13 cellular contexts compared by ENCODE assay signal in genomic region chr22:35037089-35037488, GRCh38. TPM values are rescaled to one million over a fixed set of nuclear protein-coding genes. Genes with fewer than 3 reads are reported as not detected.
DNase-seq lines count a peak whose midpoint lies in the region; ATAC-seq, FAIRE-seq and TF ChIP-seq lines count a peak whose summit lies in the region.
"Had no signal": no experiment of that assay in that cellular context is flagged by ENCODE, and none has a peak within 500 bp of the region (broad histone marks: within the 10 kb centered on the region; RNA-seq: fewer than 3 reads in every experiment).

No MANE protein-coding gene starts in this region.

- H3K9me3 ChIP-seq in OCI-LY7 (ENCODE audit: low read length): no peaks in the 10 kb centered on the region

- ATAC-seq in HG03460 (IDR thresholded peaks at IDR 0.05; ENCODE audit: unreplicated experiment) (no peak), HG02840 (IDR thresholded peaks at IDR 0.05; ENCODE audit: low FRiP score, unreplicated experiment) (no peak), GM18511 (IDR thresholded peaks at IDR 0.05; ENCODE audit: unreplicated experiment) (no peak)
- ATAC-seq: activated CD4-positive, alpha-beta T cell treated with anti-CD3 and anti-CD28 coated beads for 36 hours; naive thymus-derived CD4-positive, alpha-beta T cell had no signal

- no peak overlapping the region for H2AFZ ChIP-seq in OCI-LY7 (ENCODE audit: low read length)

- H4K20me1 ChIP-seq in OCI-LY7 (ENCODE audit: insufficient read depth, low read length): no peaks in the 10 kb centered on the region

- FAIRE-seq in GM12892 (lab: Jason Lieb, UNC): peak; percentile 82

- DNase-seq in AG10803 (ENCODE audit: low read depth) (peak; percentile 14), GM12892 (ENCODE audit: insufficient read length) (no peak), OCI-LY7 (ENCODE audit: low spot score) (peak; percentile 7), iPS-NIHi11 (ENCODE audit: low spot score) (peak; percentile 54), midbrain (lab: John Stamatoyannopoulos, UW) (no peak)
- DNase-seq: activated CD4-positive, alpha-beta T cell treated with anti-CD3 and anti-CD28 coated beads for 36 hours; CD4-positive, alpha-beta T cell; naive thymus-derived CD4-positive, alpha-beta T cell; stimulated activated CD4-positive, alpha-beta T cell treated with anti-CD3 and anti-CD28 coated beads, Interleukin-4, amount 100 ng/mL, for 1 hour; substantia nigra had no signal

- no peaks in the 10 kb centered on the region for H3K36me3 ChIP-seq in OCI-LY7 (ENCODE audit: insufficient read depth, low read length)

- H3K79me2 ChIP-seq in OCI-LY7 (ENCODE audit: insufficient read depth, low read depth, low read length): no peaks in the 10 kb centered on the region

- H3K4me3 ChIP-seq in AG10803 (ENCODE audit: low read length) (no peak overlapping the region), OCI-LY7 (ENCODE audit: low read depth, low read length, poor library complexity, severe bottlenecking) (no peak overlapping the region)

- H3K27ac ChIP-seq in OCI-LY7 (ENCODE audit: low read depth, low read length, poor library complexity, severe bottlenecking): no peak overlapping the region

- POLR2A ChIA-PET in OCI-LY7 (lab: Charles Lee): no interaction called here

- no peaks in the 10 kb centered on the region for H3K9me2 ChIP-seq in OCI-LY7 (ENCODE audit: insufficient read depth, low read length)

- TF ChIP-seq CTCF in AG10803 (conservative IDR thresholded peaks at IDR 0.05; ENCODE audit: low read length) (peak; percentile 31), OCI-LY7 (conservative IDR thresholded peaks at IDR 0.05; ENCODE audit: low read length) (peak; percentile 62)

- CTCF ChIA-PET in OCI-LY7 (lab: Charles Lee; ENCODE audit: unreplicated experiment): no interaction called here

- H3K4me2 ChIP-seq in OCI-LY7 (ENCODE audit: low read length): no peak overlapping the region

- no TSS peak for BruUV-seq in OCI-LY7 (replicated peaks; lab: Mats Ljungman, UMichigan)

- TF ChIP-seq POLR2A in GM12892 (IDR thresholded peaks at IDR 0.05; ENCODE audit: low read depth, low read length): no peak

- H3K4me1 ChIP-seq in OCI-LY7 (ENCODE audit: insufficient read depth, low read length, poor library complexity, severe bottlenecking): no peaks in the 10 kb centered on the region

- intact Hi-C loops in OCI-LY7 (cut with micrococcal nuclease; ENCODE audit: unreplicated experiment): no loop called here

RNA-seq across cellular contexts. Expression of gene ISX, which starts 28.9 kb away (rescaled TPM):
- 0.61 TPM for polyA plus RNA-seq in GM12892 (2012; ENCODE audit: missing spikeins)
- not detected in 2 replicates for total RNA-seq in OCI-LY7 (2014; rRNA removed; shearing (Covaris generic))
- not detected in 2 replicates for total RNA-seq in OCI-LY7 (2022)
- total RNA-seq: activated CD4-positive, alpha-beta T cell treated with anti-CD3 and anti-CD28 coated beads for 36 hours; CD4-positive, alpha-beta T cell; naive thymus-derived CD4-positive, alpha-beta T cell had no signal
- polyA plus RNA-seq: naive thymus-derived CD4-positive, alpha-beta T cell had no signal

Comparison
In these comparisons a context has a peak if more than half of its experiments do, and no peak if none do; other contexts are left out.
1. DNase-seq: peak in AG10803 (single experiment), OCI-LY7 (single experiment) and iPS-NIHi11 (single experiment); none in GM12892 (single experiment) and midbrain (single experiment).